In genomic region chr4:13543648-13544555, GRCh38 we compare ENCODE assay signal across 8 cellular contexts. TPM values are rescaled to one million over a fixed set of nuclear protein-coding genes. Genes with fewer than 3 reads are reported as not detected.
DNase-seq lines count a peak whose midpoint lies in the region; ATAC-seq and TF ChIP-seq lines count a peak whose summit lies in the region.

Gene NKX3-2, minus strand, starts transcription at chr4:13544508. Its CDS starts 94 bp downstream, at chr4:13544414.

- H3K4me3 ChIP-seq in Peyer's patch (peak within 1 kb of the TSS; percentile 37 to 63 (median 54)), epithelial cell of proximal tubule (ENCODE audit: low read depth, low read length) (peak within 1 kb of the TSS; percentile 69)

- TF ChIP-seq CTCF in Peyer's patch (IDR thresholded peaks at IDR 0.05) (no peak), epithelial cell of proximal tubule (conservative IDR thresholded peaks at IDR 0.05; ENCODE audit: low read depth, low read length) (no peak)

- DNase-seq in T-helper 1 cell: no peak
- no peak for DNase-seq in Peyer's patch
- DNase-seq in epithelial cell of proximal tubule (ENCODE audit: low read depth): no peak
- no peak for DNase-seq in naive thymus-derived CD8-positive, alpha-beta T cell
- DNase-seq in NCI-H1105 treated with DMSO at 0.1 percent for 48 hours (lab: John Stamatoyannopoulos, UW): no peak
- DNase-seq in head of caudate nucleus: no peak

- peaks cover 78% of the 10 kb centered on the region for H3K27me3 Mint-ChIP-seq in T-helper 1 cell treated with Interleukin-12 subunit alpha and Interleukin-12 subunit beta and Interleukin-4 antibody, amounts not matched to agents 30 μg/mL and 1 μg/mL, for 36 hours (ENCODE audit: low read depth)
- H3K27me3 Mint-ChIP-seq in naive thymus-derived CD8-positive, alpha-beta T cell: peaks cover 47 to 86% (median 57%) of the 10 kb centered on the region in 5 donors

- H3K4me3 Mint-ChIP-seq in T-helper 1 cell treated with Interleukin-12 subunit alpha and Interleukin-12 subunit beta and Interleukin-4 antibody, amounts not matched to agents 30 μg/mL and 1 μg/mL, for 36 hours: peak within 1 kb of the TSS; percentile 81
- peak within 1 kb of the TSS; percentile 65 to 87 (median 83) for H3K4me3 Mint-ChIP-seq in naive thymus-derived CD8-positive, alpha-beta T cell

- ATAC-seq in naive thymus-derived CD8-positive, alpha-beta T cell: peak in 1 of 2 donors; percentile 21
- no peak for ATAC-seq in HG03469 (IDR thresholded peaks at IDR 0.05; ENCODE audit: unreplicated experiment)

- H3K27ac ChIP-seq in Peyer's patch: peak within 1 kb of the TSS in 3 of 4 donors; percentile 34 to 65 (median 57)

- POLR2A ChIA-PET in naive thymus-derived CD8-positive, alpha-beta T cell (lab: Charles Lee): no interaction called here

- H3K9me3 ChIP-seq in Peyer's patch: peaks cover 0 to 8% (median 0%) of the 10 kb centered on the region in 4 donors

- H3K36me3 ChIP-seq in Peyer's patch: no peaks in the 10 kb centered on the region

- H3K27ac Mint-ChIP-seq in T-helper 1 cell treated with Interleukin-12 subunit alpha and Interleukin-12 subunit beta and Interleukin-4 antibody, amounts not matched to agents 30 μg/mL and 1 μg/mL, for 36 hours: peak within 1 kb of the TSS; percentile 52
- peak within 1 kb of the TSS in 1 of 10 donors; percentile 44 for H3K27ac Mint-ChIP-seq in naive thymus-derived CD8-positive, alpha-beta T cell

- peaks cover 27% of the 10 kb centered on the region for H3K4me1 Mint-ChIP-seq in T-helper 1 cell treated with Interleukin-12 subunit alpha and Interleukin-12 subunit beta and Interleukin-4 antibody, amounts not matched to agents 30 μg/mL and 1 μg/mL, for 36 hours (ENCODE audit: low read depth)
- peaks cover 11 to 68% (median 53%) of the 10 kb centered on the region in 4 donors for H3K4me1 Mint-ChIP-seq in naive thymus-derived CD8-positive, alpha-beta T cell

- intact Hi-C loops in head of caudate nucleus (cut with DNase I): no loop called here

- peaks cover 8% of the 10 kb centered on the region for H3K36me3 Mint-ChIP-seq in T-helper 1 cell treated with Interleukin-12 subunit alpha and Interleukin-12 subunit beta and Interleukin-4 antibody, amounts not matched to agents 30 μg/mL and 1 μg/mL, for 36 hours (ENCODE audit: low read depth)
- H3K36me3 Mint-ChIP-seq in naive thymus-derived CD8-positive, alpha-beta T cell: peaks cover 3 to 14% (median 8%) of the 10 kb centered on the region in 3 donors

- H3K9me3 Mint-ChIP-seq in T-helper 1 cell treated with Interleukin-12 subunit alpha and Interleukin-12 subunit beta and Interleukin-4 antibody, amounts not matched to agents 30 μg/mL and 1 μg/mL, for 36 hours: peaks cover 4% of the 10 kb centered on the region
- peaks cover 0 to 17% (median 8%) of the 10 kb centered on the region in 9 donors for H3K9me3 Mint-ChIP-seq in naive thymus-derived CD8-positive, alpha-beta T cell

- no peak for TF ChIP-seq POLR2A in Peyer's patch (IDR thresholded peaks at IDR 0.05)

- peaks cover 0 to 53% (median 30%) of the 10 kb centered on the region in 4 donors for H3K4me1 ChIP-seq in Peyer's patch

- peaks cover 4 to 73% of the 10 kb centered on the region in 2 donors for H3K27me3 ChIP-seq in Peyer's patch

RNA-seq across cellular contexts. Expression of gene NKX3-2, which starts in this region (rescaled TPM):
- total RNA-seq in Peyer's patch (1 to 10 TPM in 1 of 4 donors, under 1 TPM in 1, not detected in 2; 0.54 to 1.3 TPM), epithelial cell of proximal tubule (not detected in 2 replicates)
- not detected for total RNA-seq in naive thymus-derived CD8-positive, alpha-beta T cell
- not detected for polyA plus RNA-seq in naive thymus-derived CD8-positive, alpha-beta T cell
